Comparison of ENCODE assay signal across 1 cellular context in the genomic region with DNA sequence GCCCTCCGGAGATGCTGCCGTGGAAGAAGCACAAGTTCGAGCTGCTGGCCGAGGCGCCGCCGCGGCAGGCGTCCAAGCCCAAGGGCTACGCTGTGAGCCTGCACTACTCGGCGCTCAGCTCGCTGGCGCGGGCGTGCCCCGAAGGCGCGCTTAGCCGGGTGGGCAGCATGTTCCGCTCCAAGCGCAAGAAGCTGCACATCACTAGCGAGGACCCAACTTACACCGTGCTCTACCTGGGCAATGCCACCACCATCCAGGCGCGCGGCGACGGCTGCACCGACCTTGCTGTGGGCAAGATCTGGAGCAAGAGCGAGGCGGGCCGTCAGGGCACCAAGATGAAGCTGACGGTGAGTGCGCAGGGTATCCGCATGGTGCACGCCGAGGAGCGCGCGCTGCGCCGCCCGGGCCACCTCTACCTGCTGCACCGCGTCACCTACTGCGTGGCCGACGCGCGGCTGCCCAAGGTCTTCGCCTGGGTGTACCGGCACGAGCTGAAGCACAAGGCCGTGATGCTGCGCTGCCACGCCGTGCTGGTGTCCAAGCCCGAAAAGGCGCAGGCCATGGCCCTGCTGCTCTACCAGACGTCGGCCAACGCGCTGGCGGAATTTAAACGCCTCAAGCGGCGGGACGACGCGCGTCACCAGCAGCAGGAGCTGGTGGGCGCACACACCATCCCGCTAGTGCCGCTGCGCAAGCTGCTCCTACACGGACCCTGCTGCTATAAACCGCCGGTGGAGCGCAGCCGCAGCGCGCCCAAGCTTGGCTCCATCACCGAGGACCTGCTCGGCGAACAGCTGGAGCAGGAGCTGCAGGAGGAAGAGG.
A peak's percentile ranks its signal among the peaks of the same experiment; 100 is the strongest.
TF ChIP-seq lines count a peak whose summit lies in the region.

No MANE protein-coding gene starts in this region.

TF ChIP-seq in endothelial cell of umbilical vein, 7 proteins besides CTCF, POLR2A, EP300 and RAD21:
- TF ChIP-seq EZH2 (IDR thresholded peaks at IDR 0.05; ENCODE audit: borderline replicate concordance, low read depth, low read length, severe bottlenecking) = no peak
- TF ChIP-seq, protein P1, sequence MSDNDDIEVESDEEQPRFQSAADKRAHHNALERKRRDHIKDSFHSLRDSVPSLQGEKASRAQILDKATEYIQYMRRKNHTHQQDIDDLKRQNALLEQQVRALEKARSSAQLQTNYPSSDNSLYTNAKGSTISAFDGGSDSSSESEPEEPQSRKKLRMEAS (IDR thresholded peaks at IDR 0.05; ENCODE audit: insufficient read depth, insufficient read length) = no peak
- TF ChIP-seq JUN (IDR thresholded peaks at IDR 0.05; ENCODE audit: borderline replicate concordance, insufficient read depth, insufficient read length, low read depth) = no peak
- peak; percentile 30 for TF ChIP-seq POLR2AphosphoS5 (IDR thresholded peaks at IDR 0.05; ENCODE audit: insufficient read depth, low read depth, low read length)
- no peak for TF ChIP-seq FOS (IDR thresholded peaks at IDR 0.05; ENCODE audit: borderline replicate concordance, insufficient read depth, low read length)
